38 cellular contexts compared by ENCODE assay signal in genomic region chrX:97011540-97011939, GRCh38.
"Had no signal": no experiment of that assay in that cellular context is flagged by ENCODE, and none has a peak within 500 bp of the region (broad histone marks: within the 10 kb centered on the region; RNA-seq: fewer than 3 reads in every experiment).

No MANE protein-coding gene starts in this region.

- H3K9me3 ChIP-seq: adrenal gland, ascending aorta, body of pancreas, breast epithelium had no signal

- H3K4me3 Mint-ChIP-seq: activated naive CD4-positive, alpha-beta T cell treated with anti-CD3 and anti-CD28 coated beads for 36 hours; activated naive CD4-positive, alpha-beta T cell treated with anti-CD3 and anti-CD28 coated beads, Interleukin-2, amount 10 ng/mL, durations not matched to agents 7 days and 5 days; activated naive CD4-positive, alpha-beta T cell treated with anti-CD3 and anti-CD28 coated beads, Interleukin-2, amount 50 U/mL, for 24 hours; activated naive CD8-positive, alpha-beta T cell; activated naive CD8-positive, alpha-beta T cell treated with anti-CD3 and anti-CD28 coated beads for 36 hours; activated naive CD8-positive, alpha-beta T cell treated with anti-CD3 and anti-CD28 coated beads, Interleukin-2, amount 10 ng/mL, durations not matched to agents 7 days and 5 days; activated naive CD8-positive, alpha-beta T cell treated with anti-CD3 and anti-CD28 coated beads, Interleukin-2, amount 50 U/mL, for 24 hours; activated T-cell treated with anti-CD3 and anti-CD28 coated beads, Interleukin-2, amount 50 U/mL, for 24 hours; activated T-cell treated with anti-CD3 and anti-CD28 coated beads, Interleukin-2, amount 50 U/mL, for 4 hours; activated T-cell treated with anti-CD3 and anti-CD28 coated beads, Interleukin-2, amount 50 U/mL, for 72 hours; activated T-helper 1 cell treated with anti-CD3 and anti-CD28 coated beads, Interleukin-12 subunit alpha, Interleukin-12 subunit beta, Interleukin-2, Interleukin-4 antibody, amounts not matched to agents 30 ng/mL and 10 ng/mL and 1 ng/mL, durations not matched to agents 14 hours and 24 hours and 36 hours; activated T-helper 17 cell treated with anti-CD3 and anti-CD28 coated beads, Interleukin-2, amount 50 U/mL, for 72 hours; brain; central memory CD8-positive, alpha-beta T cell had no signal

- H3K36me3 ChIP-seq: adrenal gland, ascending aorta, brain microvascular endothelial cell, breast epithelium, cardiac muscle cell had no signal

- H3K27me3 ChIP-seq: ascending aorta, body of pancreas, brain microvascular endothelial cell, cardiac muscle cell had no signal

- ATAC-seq: activated naive CD4-positive, alpha-beta T cell treated with anti-CD3 and anti-CD28 coated beads, Interleukin-2, amount 50 U/mL, for 72 hours; activated naive CD8-positive, alpha-beta T cell treated with anti-CD3 and anti-CD28 coated beads, Interleukin-2, amount 50 U/mL, for 24 hours; activated T-cell treated with anti-CD3 and anti-CD28 coated beads, Interleukin-2, amount 50 U/mL, for 4 hours; activated T-cell treated with anti-CD3 and anti-CD28 coated beads, Interleukin-2, amount 50 U/mL, for 72 hours; activated T-helper 17 cell treated with anti-CD3 and anti-CD28 coated beads, Interleukin-2, amount 50 U/mL, for 72 hours; body of pancreas had no signal

- H3K36me3 Mint-ChIP-seq: activated naive CD4-positive, alpha-beta T cell treated with anti-CD3 and anti-CD28 coated beads, Interleukin-2, amount 10 ng/mL, durations not matched to agents 7 days and 5 days; activated naive CD4-positive, alpha-beta T cell treated with anti-CD3 and anti-CD28 coated beads, Interleukin-2, amount 50 U/mL, for 72 hours; activated naive CD8-positive, alpha-beta T cell treated with anti-CD3 and anti-CD28 coated beads, Interleukin-2, amount 10 ng/mL, durations not matched to agents 7 days and 5 days had no signal

- H3K4me3 ChIP-seq: adrenal gland, ascending aorta, body of pancreas, breast epithelium, cardiac muscle cell had no signal

- H3K4me1 ChIP-seq: adrenal gland, ascending aorta, body of pancreas, breast epithelium had no signal

- H3K27ac Mint-ChIP-seq: activated naive CD4-positive, alpha-beta T cell treated with anti-CD3 and anti-CD28 coated beads for 36 hours; activated naive CD4-positive, alpha-beta T cell treated with anti-CD3 and anti-CD28 coated beads, Interleukin-2, amount 10 ng/mL, durations not matched to agents 7 days and 5 days; activated naive CD4-positive, alpha-beta T cell treated with anti-CD3 and anti-CD28 coated beads, Interleukin-2, amount 50 U/mL, for 24 hours; activated naive CD4-positive, alpha-beta T cell treated with anti-CD3 and anti-CD28 coated beads, Interleukin-2, amount 50 U/mL, for 72 hours; activated naive CD8-positive, alpha-beta T cell; activated naive CD8-positive, alpha-beta T cell treated with anti-CD3 and anti-CD28 coated beads for 36 hours; activated naive CD8-positive, alpha-beta T cell treated with anti-CD3 and anti-CD28 coated beads, Interleukin-2, amount 10 ng/mL, durations not matched to agents 7 days and 5 days; activated naive CD8-positive, alpha-beta T cell treated with anti-CD3 and anti-CD28 coated beads, Interleukin-2, amount 50 U/mL, for 24 hours; activated T-cell treated with anti-CD3 and anti-CD28 coated beads, Interleukin-2, amount 50 U/mL, for 24 hours; activated T-cell treated with anti-CD3 and anti-CD28 coated beads, Interleukin-2, amount 50 U/mL, for 72 hours; activated T-helper 1 cell treated with anti-CD3 and anti-CD28 coated beads, Interleukin-12 subunit alpha, Interleukin-12 subunit beta, Interleukin-2, Interleukin-4 antibody, amounts not matched to agents 30 ng/mL and 10 ng/mL and 1 ng/mL, durations not matched to agents 14 hours and 24 hours and 36 hours; activated T-helper 17 cell treated with anti-CD3 and anti-CD28 coated beads, Interleukin-2, amount 50 U/mL, for 72 hours; activated T-helper 2 cell treated with anti-CD3 and anti-CD28 coated beads, Interferon-gamma antibody, Interleukin-2, Interleukin-4, amounts not matched to agents 10 μg/mL and 5 μg/mL and 100 μg/mL, durations not matched to agents 14 hours and 24 hours and 36 hours; brain had no signal

- DNase-seq: activated effector memory CD4-positive, alpha-beta T cell treated with anti-CD3 and anti-CD28 coated beads, Interleukin-2, amount 50 U/mL, for 16 hours; activated effector memory CD4-positive, alpha-beta T cell treated with Interleukin-2 at 50 U/mL for 16 hours; activated gamma-delta T cell; activated gamma-delta T cell treated with Interleukin-2 at 50 U/mL for 16 hours; activated naive CD4-positive, alpha-beta T cell; activated naive CD4-positive, alpha-beta T cell treated with anti-CD3 and anti-CD28 coated beads for 36 hours; activated naive CD4-positive, alpha-beta T cell treated with anti-CD3 and anti-CD28 coated beads, Interleukin-2, amount 10 ng/mL, durations not matched to agents 7 days and 5 days; activated naive CD4-positive, alpha-beta T cell treated with anti-CD3 and anti-CD28 coated beads, Interleukin-2, amount 50 U/mL, for 16 hours; activated naive CD4-positive, alpha-beta T cell treated with Interleukin-2 at 50 U/mL for 16 hours; activated naive CD8-positive, alpha-beta T cell treated with anti-CD3 and anti-CD28 coated beads for 36 hours; activated naive CD8-positive, alpha-beta T cell treated with anti-CD3 and anti-CD28 coated beads, Interleukin-2, amount 10 ng/mL, durations not matched to agents 7 days and 5 days; activated naive CD8-positive, alpha-beta T cell treated with anti-CD3 and anti-CD28 coated beads, Interleukin-2, amount 50 U/mL, for 24 hours; activated T-cell treated with anti-CD3 and anti-CD28 coated beads, Interleukin-2, amount 50 U/mL, for 1 hour; activated T-cell treated with anti-CD3 and anti-CD28 coated beads, Interleukin-2, amount 50 U/mL, for 24 hours; activated T-cell treated with anti-CD3 and anti-CD28 coated beads, Interleukin-2, amount 50 U/mL, for 4 hours; activated T-cell treated with anti-CD3 and anti-CD28 coated beads, Interleukin-2, amount 50 U/mL, for 48 hours; activated T-cell treated with anti-CD3 and anti-CD28 coated beads, Interleukin-2, amount 50 U/mL, for 72 hours; adrenal gland; amniotic stem cell; amygdala; anterior cingulate cortex; aorta; body of pancreas; brain microvascular endothelial cell; caudate nucleus; central memory CD4-positive, alpha-beta T cell; cerebellar nuclear complex had no signal

- H3K9me3 Mint-ChIP-seq: activated naive CD4-positive, alpha-beta T cell treated with anti-CD3 and anti-CD28 coated beads for 36 hours; activated naive CD4-positive, alpha-beta T cell treated with anti-CD3 and anti-CD28 coated beads, Interleukin-2, amount 10 ng/mL, durations not matched to agents 7 days and 5 days; activated naive CD4-positive, alpha-beta T cell treated with anti-CD3 and anti-CD28 coated beads, Interleukin-2, amount 50 U/mL, for 24 hours; activated naive CD4-positive, alpha-beta T cell treated with anti-CD3 and anti-CD28 coated beads, Interleukin-2, amount 50 U/mL, for 72 hours; activated naive CD8-positive, alpha-beta T cell treated with anti-CD3 and anti-CD28 coated beads for 36 hours; activated naive CD8-positive, alpha-beta T cell treated with anti-CD3 and anti-CD28 coated beads, Interleukin-2, amount 10 ng/mL, durations not matched to agents 7 days and 5 days; activated naive CD8-positive, alpha-beta T cell treated with anti-CD3 and anti-CD28 coated beads, Interleukin-2, amount 50 U/mL, for 24 hours; activated T-cell treated with anti-CD3 and anti-CD28 coated beads, Interleukin-2, amount 50 U/mL, for 24 hours; activated T-cell treated with anti-CD3 and anti-CD28 coated beads, Interleukin-2, amount 50 U/mL, for 4 hours; activated T-cell treated with anti-CD3 and anti-CD28 coated beads, Interleukin-2, amount 50 U/mL, for 72 hours; activated T-helper 1 cell treated with anti-CD3 and anti-CD28 coated beads, Interleukin-12 subunit alpha, Interleukin-12 subunit beta, Interleukin-2, Interleukin-4 antibody, amounts not matched to agents 30 ng/mL and 10 ng/mL and 1 ng/mL, durations not matched to agents 14 hours and 24 hours and 36 hours; activated T-helper 17 cell treated with anti-CD3 and anti-CD28 coated beads, Interleukin-2, amount 50 U/mL, for 72 hours; activated T-helper 2 cell treated with anti-CD3 and anti-CD28 coated beads, Interferon-gamma antibody, Interleukin-2, Interleukin-4, amounts not matched to agents 10 μg/mL and 5 μg/mL and 100 μg/mL, durations not matched to agents 14 hours and 24 hours and 36 hours; central memory CD8-positive, alpha-beta T cell had no signal

- H3K27ac ChIP-seq: adrenal gland, ascending aorta, body of pancreas, brain microvascular endothelial cell, breast epithelium, cardiac muscle cell had no signal

- H3K4me1 Mint-ChIP-seq: activated naive CD4-positive, alpha-beta T cell treated with anti-CD3 and anti-CD28 coated beads, Interleukin-2, amount 10 ng/mL, durations not matched to agents 7 days and 5 days; activated naive CD4-positive, alpha-beta T cell treated with anti-CD3 and anti-CD28 coated beads, Interleukin-2, amount 50 U/mL, for 24 hours; activated naive CD8-positive, alpha-beta T cell treated with anti-CD3 and anti-CD28 coated beads for 36 hours; activated naive CD8-positive, alpha-beta T cell treated with anti-CD3 and anti-CD28 coated beads, Interleukin-2, amount 10 ng/mL, durations not matched to agents 7 days and 5 days; activated T-helper 17 cell treated with anti-CD3 and anti-CD28 coated beads, Interleukin-2, amount 50 U/mL, for 72 hours had no signal
